10 cellular contexts compared by ENCODE assay signal in the genomic region with DNA sequence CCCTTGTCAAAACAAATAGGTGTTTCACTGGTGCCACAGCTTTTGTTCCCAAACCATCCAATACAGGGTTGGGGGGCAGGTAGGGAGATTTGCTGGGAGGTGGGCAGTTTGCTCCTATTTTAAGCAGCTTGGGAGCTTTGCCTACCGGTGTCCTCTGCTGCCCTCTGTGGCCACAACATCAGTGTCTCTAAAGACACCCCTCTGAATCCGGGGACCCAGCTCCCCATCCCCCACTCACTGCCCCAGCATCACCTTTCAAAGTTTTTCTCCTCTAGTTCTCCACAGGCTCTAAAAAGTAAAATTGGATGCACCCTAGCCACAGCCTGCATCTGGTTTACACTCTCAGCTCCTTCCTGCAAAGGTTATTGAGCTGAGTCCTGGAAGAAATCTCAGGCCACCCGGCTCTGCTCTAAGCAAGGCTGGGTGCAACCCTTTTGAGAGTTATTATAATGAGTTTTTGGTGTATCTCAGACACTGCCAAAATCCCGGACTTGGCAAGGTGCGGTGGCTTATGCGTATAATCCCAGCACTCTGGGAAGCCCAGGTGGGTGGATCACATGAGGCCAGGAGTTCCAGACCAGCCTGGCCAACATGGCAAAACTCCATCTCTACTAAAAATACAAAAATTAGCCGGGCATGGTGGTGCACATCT. TPM values are rescaled to one million over a fixed set of nuclear protein-coding genes. Genes with fewer than 3 reads are reported as not detected.
DNase-seq lines count a peak whose midpoint lies in the region; ATAC-seq, FAIRE-seq and TF ChIP-seq lines count a peak whose summit lies in the region.
"Had no signal": no experiment of that assay in that cellular context is flagged by ENCODE, and none has a peak within 500 bp of the region (broad histone marks: within the 10 kb centered on the region; RNA-seq: fewer than 3 reads in every experiment).

No MANE protein-coding gene starts in this region.

- H3K4me2 ChIP-seq in MM.1S (ENCODE audit: low read depth, low read length) (no peak overlapping the region), osteoblast (ENCODE audit: insufficient read depth, low read length) (no peak overlapping the region)

- H3K4me3 Mint-ChIP-seq in brain, result peak overlapping the region in 2 of 5 experiments; percentile 3 to 57

- H3K36me3 ChIP-seq in MM.1S (replicated peaks; ENCODE audit: insufficient read depth, low read length) (no peaks in the 10 kb centered on the region), osteoblast (ENCODE audit: insufficient read depth, low read length) (no peaks in the 10 kb centered on the region)
- H3K36me3 ChIP-seq: adrenal gland, neutrophil had no signal

- no peak overlapping the region for H3K9ac ChIP-seq in MM.1S (ENCODE audit: low read length)

- ATAC-seq in HG03139 (IDR thresholded peaks at IDR 0.05; ENCODE audit: unreplicated experiment), result no peak

- no peak overlapping the region for H2AFZ ChIP-seq in MM.1S (ENCODE audit: low read length)
- H2AFZ ChIP-seq in osteoblast (ENCODE audit: low read length), result no peak overlapping the region

- TF ChIP-seq CTCF in MM.1S (IDR thresholded peaks at IDR 0.05; ENCODE audit: low read length) (peak; percentile 39), brain (conservative IDR thresholded peaks at IDR 0.05) (peak; percentile 31 to 52), osteoblast (IDR thresholded peaks at IDR 0.05; ENCODE audit: extremely low read depth, low read depth, low read length) (peak; percentile 41)

- no peak overlapping the region for H3K27ac Mint-ChIP-seq in brain

- no peak overlapping the region for H3K4me3 ChIP-seq in MM.1S (ENCODE audit: low read length)
- no peak overlapping the region for H3K4me3 ChIP-seq in osteoblast (ENCODE audit: insufficient read depth, low read length)
- H3K4me3 ChIP-seq: adrenal gland had no signal

- H3K9me3 Mint-ChIP-seq in brain, result peaks cover 0 to 11% (median 3%) of the 10 kb centered on the region in 5 experiments

- H3K4me1 ChIP-seq in MM.1S (ENCODE audit: low read length) (no peaks in the 10 kb centered on the region), osteoblast (ENCODE audit: insufficient read depth, low read length) (peaks cover 7% of the 10 kb centered on the region)

- H3K27me3 ChIP-seq in MM.1S (replicated peaks; ENCODE audit: insufficient read depth, low read length) (0 out of 2 replicates have a peak, but pooled peaks cover 6% of the 10 kb centered on the region), osteoblast (ENCODE audit: insufficient read depth, low read length) (no peaks in the 10 kb centered on the region)
- H3K27me3 ChIP-seq: adrenal gland had no signal

- H3K9me2 ChIP-seq in MM.1S (replicated peaks; ENCODE audit: insufficient read depth, low read length), result no peaks in the 10 kb centered on the region

- H4K20me1 ChIP-seq in MM.1S (ENCODE audit: insufficient read depth, low read length) (no peaks in the 10 kb centered on the region), osteoblast (ENCODE audit: insufficient read depth, low read length) (peaks cover 10% of the 10 kb centered on the region)

- H3K27me3 Mint-ChIP-seq in brain, result peaks cover 89% of the 10 kb centered on the region

- H3K9me3 ChIP-seq in MM.1S (replicated peaks; ENCODE audit: insufficient read depth, low read length) (no peaks in the 10 kb centered on the region), osteoblast (ENCODE audit: low read depth, low read length) (no peaks in the 10 kb centered on the region)
- H3K9me3 ChIP-seq: adrenal gland, neutrophil had no signal

- DNase-seq in NCI-H748 (lab: John Stamatoyannopoulos, UW; ENCODE audit: unreplicated experiment) (peak; percentile 48), NCI-H748 treated with DMSO at 0.1 percent for 48 hours (lab: John Stamatoyannopoulos, UW) (no peak), MM.1S (peak; percentile 34), osteoblast (ENCODE audit: insufficient read length, low spot score, missing footprints) (no peak), urothelium cell line (ENCODE audit: low spot score) (no peak), NCI-H2107 (lab: John Stamatoyannopoulos, UW) (no peak)

- H3F3A ChIP-seq in MM.1S (ENCODE audit: insufficient read depth, low read length), result no peaks in the 10 kb centered on the region

- no peak for FAIRE-seq in urothelium cell line (lab: Jason Lieb, UNC)

- H3K4me1 Mint-ChIP-seq in brain, result peaks cover 16% of the 10 kb centered on the region

- no peaks in the 10 kb centered on the region for H3K36me3 Mint-ChIP-seq in brain

- H3K79me2 ChIP-seq in MM.1S (ENCODE audit: low read length) (0 out of 2 replicates have a peak, but pooled peaks cover under 1% of the 10 kb centered on the region), osteoblast (ENCODE audit: insufficient read depth, low read length) (peaks cover 20% of the 10 kb centered on the region)

- H3K27ac ChIP-seq in MM.1S (ENCODE audit: low read length) (no peak overlapping the region), osteoblast (ENCODE audit: low read depth, low read length) (no peak overlapping the region)
- H3K27ac ChIP-seq: adrenal gland, neutrophil had no signal

RNA-seq across cellular contexts. Expression of a gene that starts 2.9 kb away (rescaled TPM):
- polyA plus RNA-seq in brain (ENCODE audit: insufficient read depth, low read depth, low replicate concordance), result 80.4 TPM
- total RNA-seq in osteoblast, result 198 and 260 TPM in 2 replicates

Comparison
In these comparisons a context has a peak if more than half of its experiments do, and no peak if none do; other contexts are left out.
1. DNase-seq: peak in NCI-H748 (single experiment) and MM.1S (single experiment); none in NCI-H748 treated with DMSO at 0.1 percent for 48 hours (single experiment), osteoblast (single experiment), urothelium cell line (single experiment) and NCI-H2107 (single experiment).
2. Peak in every context shown above with its lines, with median percentiles within 50 percentile points of each other: CTCF ChIP-seq.